In the genomic region with DNA sequence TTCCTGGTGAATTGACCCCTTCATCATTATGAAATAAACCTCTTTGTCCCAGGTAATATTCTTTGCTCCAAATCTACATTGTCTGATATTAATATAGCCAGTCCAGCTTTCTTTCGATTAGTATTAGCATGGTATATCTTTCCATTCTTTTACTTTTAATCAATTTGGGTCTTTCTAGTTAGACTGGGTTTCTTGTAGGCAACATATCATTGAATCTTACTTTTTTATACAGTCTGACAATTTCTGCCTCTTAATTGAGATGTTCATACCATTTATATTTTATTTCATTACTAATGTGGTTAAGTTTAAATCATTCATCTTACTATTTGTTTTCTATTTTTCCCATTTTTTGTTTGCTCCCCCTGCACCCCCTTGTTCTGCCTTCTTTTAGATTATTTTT, we compare ENCODE assay signal across 18 cellular contexts.
"Had no signal": no experiment of that assay in that cellular context is flagged by ENCODE, and none has a peak within 500 bp of the region (broad histone marks: within the 10 kb centered on the region; RNA-seq: fewer than 3 reads in every experiment).

No MANE protein-coding gene starts in this region.

- H3K4me1 ChIP-seq: neural progenitor cell, psoas muscle, right lobe of liver, sigmoid colon had no signal

- ATAC-seq: naive thymus-derived CD8-positive, alpha-beta T cell; natural killer cell; natural killer cell treated with Interleukin-12 subunit alpha and Interleukin-12 subunit beta and Interleukin-15 and Interleukin-18, amount 100 ng/mL, for 72 hours; pancreas; psoas muscle; right cardiac atrium; right lobe of liver; sciatic nerve had no signal

- H3K36me3 ChIP-seq: neutrophil, ovary, pancreas, prostate gland, right atrium auricular region, right lobe of liver, sigmoid colon, spleen had no signal

- H3K9me3 ChIP-seq: neutrophil, pancreas, prostate gland, right lobe of liver had no signal

- H3K4me3 ChIP-seq: neural progenitor cell, ovary, pancreas, prostate gland, psoas muscle, right atrium auricular region, right lobe of liver, sigmoid colon, skin epidermis, smooth muscle cell, spleen had no signal

- H3K27ac ChIP-seq: neural progenitor cell, neutrophil, ovary, pancreas, parathyroid adenoma, prostate gland, psoas muscle, right atrium auricular region, right lobe of liver, sigmoid colon, skin epidermis, spleen had no signal
